In genomic region chr9:97848582-97849237, GRCh38 we compare ENCODE assay signal across 10 cellular contexts. TPM values are rescaled to one million over a fixed set of nuclear protein-coding genes. Genes with fewer than 3 reads are reported as not detected.
A peak's percentile ranks its signal among the peaks of the same experiment; 100 is the strongest.
DNase-seq lines count a peak whose midpoint lies in the region; ATAC-seq and TF ChIP-seq lines count a peak whose summit lies in the region.
"Had no signal": no experiment of that assay in that cellular context is flagged by ENCODE, and none has a peak within 500 bp of the region (broad histone marks: within the 10 kb centered on the region; RNA-seq: fewer than 3 reads in every experiment).

No MANE protein-coding gene starts in this region.

- H3K27me3 ChIP-seq in mammary epithelial cell (ENCODE audit: insufficient read depth, low read length) (peaks cover 48% of the 10 kb centered on the region), mononuclear cell (ENCODE audit: insufficient read depth, low read length) (peaks cover 94% of the 10 kb centered on the region), upper lobe of right lung (peaks cover 90% of the 10 kb centered on the region), esophagus squamous epithelium (peaks cover 8 to 95% (median 13%) of the 10 kb centered on the region in 4 donors)

- in situ Hi-C loops in mammary epithelial cell (cut with MboI; ENCODE audit: low sequenced_read_pairs in 2 of 2) = no loop called here

- H3K27ac ChIP-seq in mammary epithelial cell (ENCODE audit: insufficient read depth, low read depth, low read length) = no peak overlapping the region
- H3K27ac ChIP-seq in upper lobe of right lung = no peak overlapping the region
- no peak overlapping the region for H3K27ac ChIP-seq in esophagus squamous epithelium
- H3K27ac ChIP-seq: PC-9 had no signal

- no peak overlapping the region for H3K9ac ChIP-seq in mammary epithelial cell (ENCODE audit: insufficient read depth, low read length)

- CTCF ChIA-PET in mammary epithelial cell (lab: Charles Lee; ENCODE audit: low non-redundant PET) = no interaction called here

- peak overlapping the region; percentile 66 for H2AFZ ChIP-seq in mammary epithelial cell (ENCODE audit: low read depth, low read length)
- H2AFZ ChIP-seq: PC-9 had no signal

- no TSS peak for BruUV-seq in mammary epithelial cell (replicated peaks; lab: Mats Ljungman, UMichigan)

- peak overlapping the region in 2 of 3 experiments; percentile 18 to 22 for H3K4me3 ChIP-seq in mammary epithelial cell (replicated peaks in 1 of 3; ENCODE audit: insufficient read depth in 1 of 3, low read depth in 2 of 3, low read length in 3 of 3)
- H3K4me3 ChIP-seq in mononuclear cell (ENCODE audit: low read length) = peak overlapping the region; percentile 13
- peak overlapping the region; percentile 25 for H3K4me3 ChIP-seq in upper lobe of right lung
- peak overlapping the region in 2 of 4 donors; percentile 4 to 51 for H3K4me3 ChIP-seq in esophagus squamous epithelium
- H3K4me3 ChIP-seq: PC-9 had no signal

- peak; percentile 67 for ATAC-seq in upper lobe of right lung
- no peak for ATAC-seq in HG02798 (IDR thresholded peaks at IDR 0.05; ENCODE audit: poor library complexity, unreplicated experiment)

- H4K20me1 ChIP-seq in mammary epithelial cell (ENCODE audit: insufficient read depth, low read length) = no peaks in the 10 kb centered on the region

- no peaks in the 10 kb centered on the region for H3K36me3 ChIP-seq in mammary epithelial cell (ENCODE audit: insufficient read depth, low read length)
- H3K36me3 ChIP-seq in upper lobe of right lung = no peaks in the 10 kb centered on the region
- H3K36me3 ChIP-seq in esophagus squamous epithelium = no peaks in the 10 kb centered on the region

- H3K4me1 ChIP-seq in mammary epithelial cell (ENCODE audit: insufficient read depth, low read length) (peaks cover 15% of the 10 kb centered on the region), mononuclear cell (ENCODE audit: insufficient read depth, low read length) (peaks cover 27% of the 10 kb centered on the region), upper lobe of right lung (peaks cover 10% of the 10 kb centered on the region), esophagus squamous epithelium (peaks cover 22 to 47% (median 23%) of the 10 kb centered on the region in 3 donors)

- no peaks in the 10 kb centered on the region for H3K79me2 ChIP-seq in mammary epithelial cell (ENCODE audit: insufficient read depth, low read length)

- H3K9me3 ChIP-seq in mammary epithelial cell (replicated peaks; ENCODE audit: insufficient read depth, low read length) (no peaks in the 10 kb centered on the region), mononuclear cell (ENCODE audit: low read depth, low read length) (no peaks in the 10 kb centered on the region), upper lobe of right lung (no peaks in the 10 kb centered on the region), esophagus squamous epithelium (no peaks in the 10 kb centered on the region)

- H3K4me2 ChIP-seq in mammary epithelial cell (ENCODE audit: insufficient read depth, low read depth, low read length) = peak overlapping the region; percentile 76
- H3K4me2 ChIP-seq: PC-9 had no signal

- 20% methylated on average over 18 of the region's 52 CpGs for WGBS in mammary epithelial cell (ENCODE audit: low coverage, missing lambda C conversion rate)
- 42 to 65% methylated on average over 17 to 31 of the region's 52 CpGs for WGBS in esophagus squamous epithelium, 2 donors

- intact Hi-C loops in mammary epithelial cell (cut with micrococcal nuclease) = no loop called here
- intact Hi-C loops in upper lobe of right lung (cut with DNase I) = no loop called here
- intact Hi-C loops in esophagus squamous epithelium (cut with DNase I) = no loop called here

- no peak for TF ChIP-seq POLR2A in esophagus squamous epithelium (IDR thresholded peaks at IDR 0.05)

- DNase-seq in stimulated activated CD4-positive, alpha-beta T cell treated with anti-CD3 and anti-CD28 coated beads, Interleukin-15, amount 100 ng/mL, for 24 hours = peak; percentile 45
- DNase-seq in stimulated activated CD4-positive, alpha-beta T cell treated with anti-CD3 and anti-CD28 coated beads, Interleukin-1b, Interleukin-23, amount 100 ng/mL, for 48 hours = no peak
- DNase-seq in mammary epithelial cell (no peak), upper lobe of right lung (peak; percentile 78), NCI-H187 treated with DMSO at 0.1 percent for 48 hours (lab: John Stamatoyannopoulos, UW) (no peak), esophagus squamous epithelium (lab: John Stamatoyannopoulos, UW) (no peak)
- DNase-seq: COR-L47, PC-9 had no signal

- TF ChIP-seq CTCF in mammary epithelial cell (conservative IDR thresholded peaks at IDR 0.05 in 1 of 2, IDR thresholded peaks at IDR 0.05 in 1 of 2; ENCODE audit: extremely low read depth in 1 of 2, insufficient read depth in 1 of 2, low read depth in 1 of 2, low read length in 2 of 2) (no peak), upper lobe of right lung (IDR thresholded peaks at IDR 0.05) (no peak), esophagus squamous epithelium (IDR thresholded peaks at IDR 0.05) (no peak)

- dilution Hi-C loops in mammary epithelial cell (cut with HindIII; ENCODE audit: low sequenced_read_pairs) = no loop called here

RNA-seq across cellular contexts. Expression of gene FOXE1, which starts 4.3 kb away (rescaled TPM):
- total RNA-seq in mammary epithelial cell (under 1 TPM in 1 of 2 donors, not detected in 1; 0.38 TPM), mononuclear cell (not detected), upper lobe of right lung (not detected), esophagus squamous epithelium (10 to 100 TPM in 3 of 4 donors, 1 to 10 TPM in 1; 7.1 to 17.4 (median 12.4) TPM)
- 0.11 TPM for polyA plus RNA-seq in mammary epithelial cell
- polyA minus RNA-seq in mammary epithelial cell = 0.78 TPM

Comparison
In these comparisons a context has a peak if more than half of its experiments do, and no peak if none do; other contexts are left out.
1. DNase-seq: peak in stimulated activated CD4-positive, alpha-beta T cell treated with anti-CD3 and anti-CD28 coated beads, Interleukin-15, amount 100 ng/mL, for 24 hours (single experiment) and upper lobe of right lung (single experiment); none in stimulated activated CD4-positive, alpha-beta T cell treated with anti-CD3 and anti-CD28 coated beads, Interleukin-1b, Interleukin-23, amount 100 ng/mL, for 48 hours (single experiment), mammary epithelial cell (single experiment), NCI-H187 treated with DMSO at 0.1 percent for 48 hours (single experiment) and esophagus squamous epithelium (single experiment).